In the genomic region with DNA sequence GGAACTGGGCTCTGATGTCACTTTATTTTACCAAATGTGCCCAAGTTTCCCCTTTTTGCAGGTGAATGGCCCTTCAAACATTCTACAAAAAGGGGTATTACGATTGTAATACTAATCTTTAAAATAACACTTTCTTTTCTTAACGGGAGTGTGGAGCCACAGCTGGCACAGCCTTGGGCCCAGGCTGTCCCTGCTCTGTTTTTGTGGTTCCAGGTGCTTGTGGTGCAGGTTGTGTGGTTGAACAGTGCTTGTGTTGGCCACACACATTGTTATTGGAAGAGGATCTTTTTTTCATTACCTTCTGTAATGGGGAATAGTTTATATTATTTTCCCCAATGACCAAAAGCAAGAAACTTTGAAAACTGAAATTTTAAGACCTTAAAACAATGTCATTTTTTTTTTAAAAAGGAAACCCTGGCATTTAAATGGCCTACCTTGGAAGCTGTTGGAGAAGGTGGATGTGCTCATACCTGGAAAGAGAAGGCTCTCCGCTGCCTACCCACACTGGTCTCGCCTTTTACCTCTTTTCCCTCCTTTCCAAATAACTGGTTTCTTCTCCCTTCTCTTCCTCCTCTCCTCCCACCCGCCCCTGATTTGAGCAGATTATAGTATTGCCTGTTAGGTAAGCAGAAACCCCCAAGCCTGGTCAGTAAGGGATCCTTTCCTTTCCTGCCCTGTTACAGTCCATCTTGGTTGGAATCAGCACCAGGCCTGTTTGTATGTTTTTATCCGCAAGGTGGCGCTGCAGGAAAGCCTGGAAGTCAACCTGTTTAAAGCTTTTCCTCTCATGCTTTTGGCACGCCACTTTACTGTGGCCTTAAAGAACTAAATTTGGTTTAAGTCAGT, we compare ENCODE assay signal across 8 cellular contexts.
DNase-seq lines count a peak whose midpoint lies in the region; ATAC-seq and TF ChIP-seq lines count a peak whose summit lies in the region.

No MANE protein-coding gene starts in this region.

- peak; percentile 89 for TF ChIP-seq CTCF in GM13977 (IDR thresholded peaks at IDR 0.05; ENCODE audit: extremely low read depth, insufficient read depth, missing control alignments)

- in situ Hi-C loops in GM13977 (cut with MboI; ENCODE audit: low pct_unique_long_range_greater_than_20kb, low sequenced_read_pairs, unreplicated experiment) = no loop called here

- DNase-seq in 8988T (peak; percentile 23), GM13977 (ENCODE audit: low spot score) (peak; percentile 76), NCI-H2196 treated with DMSO at 0.1 percent for 48 hours (lab: John Stamatoyannopoulos, UW; ENCODE audit: unreplicated experiment) (peak; percentile 4), cerebellar cortex (ENCODE audit: low spot score) (peak; percentile 81), left kidney (ENCODE audit: low read depth, low spot score) (peak; percentile 89)
- peak; percentile 75 for DNase-seq in activated CD4-positive, alpha-beta T cell treated with anti-CD3 and anti-CD28 coated beads for 1 hour
- peak; percentile 77 to 81 for DNase-seq in stimulated activated CD4-positive, alpha-beta T cell treated with anti-CD3 and anti-CD28 coated beads, Interleukin-4, amount 100 ng/mL, for 4 hours

- ATAC-seq in HG02981 (IDR thresholded peaks at IDR 0.05; ENCODE audit: unreplicated experiment) = peak; percentile 79

Comparison
In these comparisons a context has a peak if more than half of its experiments do, and no peak if none do; other contexts are left out.
1. Peak in every context shown above with its lines: DNase-seq and ATAC-seq.
2. DNase-seq: peak in every context shown above with its lines; median percentile 89 in left kidney; 81 in cerebellar cortex; 79 in stimulated activated CD4-positive, alpha-beta T cell treated with anti-CD3 and anti-CD28 coated beads, Interleukin-4, amount 100 ng/mL, for 4 hours; 76 in GM13977; 75 in activated CD4-positive, alpha-beta T cell treated with anti-CD3 and anti-CD28 coated beads for 1 hour; 23 in 8988T; 4 in NCI-H2196 treated with DMSO at 0.1 percent for 48 hours.